ENCODE assay signal across 1 cellular context in the genomic region with DNA sequence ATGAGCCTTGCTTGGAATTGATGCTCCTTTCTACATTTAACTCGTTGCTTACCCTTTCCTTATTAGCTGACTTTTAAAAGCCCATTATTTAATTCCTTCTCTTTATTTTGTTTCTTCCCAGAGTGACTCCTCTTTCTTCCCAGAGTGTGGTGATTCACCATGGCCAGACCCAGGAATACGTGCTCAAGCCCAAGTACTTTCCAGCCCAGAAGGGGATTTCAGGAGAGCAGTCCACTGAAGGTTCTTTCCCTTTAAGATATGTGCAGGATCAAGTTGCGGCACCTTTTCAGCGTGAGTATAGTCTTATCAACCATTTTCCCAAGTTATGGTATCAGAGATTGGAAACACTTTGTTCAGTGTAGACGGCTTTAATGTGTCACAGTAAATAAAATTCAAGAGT.
TF ChIP-seq lines count a peak whose summit lies in the region.

No MANE protein-coding gene starts in this region.

TF ChIP-seq in WTC11, 78 proteins besides CTCF, POLR2A, EP300 and RAD21 (continued from another document):
- TF ChIP-seq, protein P1, sequence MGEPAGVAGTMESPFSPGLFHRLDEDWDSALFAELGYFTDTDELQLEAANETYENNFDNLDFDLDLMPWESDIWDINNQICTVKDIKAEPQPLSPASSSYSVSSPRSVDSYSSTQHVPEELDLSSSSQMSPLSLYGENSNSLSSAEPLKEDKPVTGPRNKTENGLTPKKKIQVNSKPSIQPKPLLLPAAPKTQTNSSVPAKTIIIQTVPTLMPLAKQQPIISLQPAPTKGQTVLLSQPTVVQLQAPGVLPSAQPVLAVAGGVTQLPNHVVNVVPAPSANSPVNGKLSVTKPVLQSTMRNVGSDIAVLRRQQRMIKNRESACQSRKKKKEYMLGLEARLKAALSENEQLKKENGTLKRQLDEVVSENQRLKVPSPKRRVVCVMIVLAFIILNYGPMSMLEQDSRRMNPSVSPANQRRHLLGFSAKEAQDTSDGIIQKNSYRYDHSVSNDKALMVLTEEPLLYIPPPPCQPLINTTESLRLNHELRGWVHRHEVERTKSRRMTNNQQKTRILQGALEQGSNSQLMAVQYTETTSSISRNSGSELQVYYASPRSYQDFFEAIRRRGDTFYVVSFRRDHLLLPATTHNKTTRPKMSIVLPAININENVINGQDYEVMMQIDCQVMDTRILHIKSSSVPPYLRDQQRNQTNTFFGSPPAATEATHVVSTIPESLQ (CRISPR knock-in tag; IDR thresholded peaks at IDR 0.05) = no peak
- TF ChIP-seq, protein P2, sequence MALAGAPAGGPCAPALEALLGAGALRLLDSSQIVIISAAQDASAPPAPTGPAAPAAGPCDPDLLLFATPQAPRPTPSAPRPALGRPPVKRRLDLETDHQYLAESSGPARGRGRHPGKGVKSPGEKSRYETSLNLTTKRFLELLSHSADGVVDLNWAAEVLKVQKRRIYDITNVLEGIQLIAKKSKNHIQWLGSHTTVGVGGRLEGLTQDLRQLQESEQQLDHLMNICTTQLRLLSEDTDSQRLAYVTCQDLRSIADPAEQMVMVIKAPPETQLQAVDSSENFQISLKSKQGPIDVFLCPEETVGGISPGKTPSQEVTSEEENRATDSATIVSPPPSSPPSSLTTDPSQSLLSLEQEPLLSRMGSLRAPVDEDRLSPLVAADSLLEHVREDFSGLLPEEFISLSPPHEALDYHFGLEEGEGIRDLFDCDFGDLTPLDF (CRISPR knock-in tag; IDR thresholded peaks at IDR 0.05) = no peak
- TF ChIP-seq CREM (CRISPR knock-in tag; IDR thresholded peaks at IDR 0.05) (no peak), ATF1 (CRISPR knock-in tag; IDR thresholded peaks at IDR 0.05) (no peak)
TF ChIP-seq in WTC11: peak in this region for 0.
